21 cellular contexts compared by ENCODE assay signal in genomic region chr6:31676322-31676903, GRCh38. TPM values are rescaled to one million over a fixed set of nuclear protein-coding genes. Genes with fewer than 3 reads are reported as not detected.
DNase-seq lines count a peak whose midpoint lies in the region; ATAC-seq and TF ChIP-seq lines count a peak whose summit lies in the region.
"Had no signal": no experiment of that assay in that cellular context is flagged by ENCODE, and none has a peak within 500 bp of the region (broad histone marks: within the 10 kb centered on the region; RNA-seq: fewer than 3 reads in every experiment).

No MANE protein-coding gene starts in this region.

- ATAC-seq in CD4-positive, CD25-positive, alpha-beta regulatory T cell (ENCODE audit: low read depth in 2 of 2): no peak
- ATAC-seq in PC-3: no peak
- no peak for ATAC-seq in naive thymus-derived CD4-positive, alpha-beta T cell
- ATAC-seq in GM18870 (IDR thresholded peaks at IDR 0.05; ENCODE audit: unreplicated experiment): no peak
- ATAC-seq in GM19452 (IDR thresholded peaks at IDR 0.05; ENCODE audit: unreplicated experiment): no peak
- ATAC-seq: activated T-cell treated with anti-CD3 and anti-CD28 coated beads, Interleukin-2, amount 50 U/mL, for 72 hours; lower lobe of right lung; psoas muscle had no signal

- no peaks in the 10 kb centered on the region for H3K9me3 Mint-ChIP-seq in CD4-positive, CD25-positive, alpha-beta regulatory T cell
- no peaks in the 10 kb centered on the region for H3K9me3 Mint-ChIP-seq in IgD-negative memory B cell
- peaks cover 0 to 1% (median 0%) of the 10 kb centered on the region in 11 donors for H3K9me3 Mint-ChIP-seq in naive thymus-derived CD4-positive, alpha-beta T cell
- H3K9me3 Mint-ChIP-seq: activated CD4-positive, alpha-beta memory T cell treated with anti-CD3 and anti-CD28 coated beads, Interleukin-2, amount 10 ng/mL, durations not matched to agents 7 days and 5 days; activated T-cell treated with anti-CD3 and anti-CD28 coated beads, Interleukin-2, amount 50 U/mL, for 72 hours had no signal

- no peak overlapping the region for H2AFZ ChIP-seq in PC-3 (ENCODE audit: low read length)

- H4K20me1 ChIP-seq in PC-3 (ENCODE audit: low read length): no peaks in the 10 kb centered on the region

- H3K27me3 ChIP-seq in CD4-positive, CD25-positive, alpha-beta regulatory T cell (ENCODE audit: control insufficient read depth, insufficient read depth, low read length): no peaks in the 10 kb centered on the region
- no peaks in the 10 kb centered on the region for H3K27me3 ChIP-seq in PC-3 (ENCODE audit: low read length)
- H3K27me3 ChIP-seq in naive thymus-derived CD4-positive, alpha-beta T cell (ENCODE audit: control insufficient read depth in 2 of 2, insufficient read depth in 2 of 2, low read length in 2 of 2): no peaks in the 10 kb centered on the region
- H3K27me3 ChIP-seq: ascending aorta, transverse colon had no signal

- peaks cover 20% of the 10 kb centered on the region for H3K36me3 ChIP-seq in CD4-positive, CD25-positive, alpha-beta regulatory T cell (ENCODE audit: control insufficient read depth, insufficient read depth, low read length)
- H3K36me3 ChIP-seq in PC-3 (ENCODE audit: low read depth, low read length): peaks cover 11% of the 10 kb centered on the region; the same call in 1 of the 2 replicates
- peaks cover 0 to 23% (median 0%) of the 10 kb centered on the region in 3 experiments for H3K36me3 ChIP-seq in naive thymus-derived CD4-positive, alpha-beta T cell (ENCODE audit: control insufficient read depth in 2 of 3, insufficient read depth in 3 of 3, low read length in 3 of 3)

- peak overlapping the region; percentile 43; the same call in 1 of the 2 replicates for H3K4me2 ChIP-seq in PC-3 (ENCODE audit: low read length)

- H3K4me1 Mint-ChIP-seq in CD4-positive, CD25-positive, alpha-beta regulatory T cell: peaks cover 0 to 28% (median 14%) of the 10 kb centered on the region in 4 donors
- peaks cover 22 to 32% (median 23%) of the 10 kb centered on the region in 3 donors for H3K4me1 Mint-ChIP-seq in IgD-negative memory B cell
- peaks cover 10 to 29% (median 14%) of the 10 kb centered on the region in 7 donors for H3K4me1 Mint-ChIP-seq in naive thymus-derived CD4-positive, alpha-beta T cell

- H3K4me3 ChIP-seq in CD4-positive, CD25-positive, alpha-beta regulatory T cell (ENCODE audit: low read depth, low read length): no peak overlapping the region
- H3K4me3 ChIP-seq in PC-3 (ENCODE audit: low read length): no peak overlapping the region
- H3K4me3 ChIP-seq in naive thymus-derived CD4-positive, alpha-beta T cell (ENCODE audit: low read length): no peak overlapping the region
- H3K4me3 ChIP-seq: ascending aorta, lower lobe of right lung, psoas muscle, transverse colon had no signal

- peaks cover 4% of the 10 kb centered on the region for H3F3A ChIP-seq in PC-3 (ENCODE audit: low read length, unreplicated experiment)

- H3K79me2 ChIP-seq in PC-3 (ENCODE audit: low read length): no peaks in the 10 kb centered on the region

- no peak for DNase-seq in CD4-positive, CD25-positive, alpha-beta regulatory T cell
- DNase-seq in PC-3: no peak
- no peak for DNase-seq in naive thymus-derived CD4-positive, alpha-beta T cell
- no peak for DNase-seq in activated CD4-positive, alpha-beta T cell treated with anti-CD3 and anti-CD28 coated beads for 48 hours
- DNase-seq: activated CD4-positive, alpha-beta memory T cell treated with anti-CD3 and anti-CD28 coated beads, Interleukin-2, amount 10 ng/mL, durations not matched to agents 7 days and 5 days; activated naive CD4-positive, alpha-beta T cell treated with anti-CD3 and anti-CD28 coated beads, Interleukin-2, amount 50 U/mL, for 16 hours; activated T-cell treated with anti-CD3 and anti-CD28 coated beads, Interleukin-2, amount 50 U/mL, for 72 hours; kidney; lower lobe of right lung; NCI-H1694 treated with DMSO at 0.1 percent for 48 hours; NCI-H2171 treated with DMSO at 0.1 percent for 48 hours; NCI-H526; psoas muscle; stimulated activated CD4-positive, alpha-beta T cell treated with anti-CD3 and anti-CD28 coated beads, Interleukin-15, amount 100 ng/mL, for 24 hours; T-helper 9 cell; transverse colon had no signal

- no peak for TF ChIP-seq CTCF in PC-3 (conservative IDR thresholded peaks at IDR 0.05; ENCODE audit: low read depth, low read length)

- BruUV-seq in PC-3 (replicated peaks; lab: Mats Ljungman, UMichigan): no TSS peak

- intact Hi-C loops in PC-3 (cut with micrococcal nuclease): no loop called here
- intact Hi-C loops in naive thymus-derived CD4-positive, alpha-beta T cell (cut with micrococcal nuclease): no loop called here

- peaks cover 12% of the 10 kb centered on the region for H3K4me1 ChIP-seq in CD4-positive, CD25-positive, alpha-beta regulatory T cell (ENCODE audit: control insufficient read depth, insufficient read depth, low read length, poor library complexity, severe bottlenecking)
- peaks cover 16% of the 10 kb centered on the region for H3K4me1 ChIP-seq in PC-3 (ENCODE audit: insufficient read depth, low read length)
- peaks cover 11 to 12% of the 10 kb centered on the region in 2 donors for H3K4me1 ChIP-seq in naive thymus-derived CD4-positive, alpha-beta T cell (ENCODE audit: control insufficient read depth in 2 of 2, insufficient read depth in 2 of 2, low read length in 2 of 2)

- peaks cover 12% of the 10 kb centered on the region for H3K36me3 Mint-ChIP-seq in CD4-positive, CD25-positive, alpha-beta regulatory T cell
- no peaks in the 10 kb centered on the region for H3K36me3 Mint-ChIP-seq in IgD-negative memory B cell
- peaks cover 0 to 13% (median 6%) of the 10 kb centered on the region in 5 donors for H3K36me3 Mint-ChIP-seq in naive thymus-derived CD4-positive, alpha-beta T cell

- no peaks in the 10 kb centered on the region for H3K9me3 ChIP-seq in CD4-positive, CD25-positive, alpha-beta regulatory T cell (ENCODE audit: control insufficient read depth in 2 of 2, low read length in 2 of 2)
- H3K9me3 ChIP-seq in PC-3 (ENCODE audit: low read length): no peaks in the 10 kb centered on the region
- H3K9me3 ChIP-seq in naive thymus-derived CD4-positive, alpha-beta T cell (ENCODE audit: control insufficient read depth in 2 of 3, low read length in 3 of 3): no peaks in the 10 kb centered on the region
- H3K9me3 ChIP-seq: ascending aorta, lower lobe of right lung, neutrophil, psoas muscle, transverse colon had no signal

- no peaks in the 10 kb centered on the region for H3K9me2 ChIP-seq in PC-3 (replicated peaks; ENCODE audit: low read length)

- CTCF ChIA-PET in PC-3 (lab: Charles Lee): no interaction called here
- CTCF ChIA-PET in naive thymus-derived CD4-positive, alpha-beta T cell (lab: Charles Lee): no interaction called here

- peak overlapping the region in 2 of 3 donors; percentile 38 to 93 for H3K27ac Mint-ChIP-seq in CD4-positive, CD25-positive, alpha-beta regulatory T cell
- peak overlapping the region in 2 of 3 donors; percentile 1 to 4 for H3K27ac Mint-ChIP-seq in IgD-negative memory B cell
- peak overlapping the region in 6 of 9 donors; percentile 28 to 86 (median 58) for H3K27ac Mint-ChIP-seq in naive thymus-derived CD4-positive, alpha-beta T cell
- H3K27ac Mint-ChIP-seq: activated CD4-positive, alpha-beta memory T cell treated with anti-CD3 and anti-CD28 coated beads, Interleukin-2, amount 10 ng/mL, durations not matched to agents 7 days and 5 days; activated T-cell treated with anti-CD3 and anti-CD28 coated beads, Interleukin-2, amount 50 U/mL, for 72 hours had no signal

- peak overlapping the region in 1 of 4 donors; percentile 64 for H3K4me3 Mint-ChIP-seq in CD4-positive, CD25-positive, alpha-beta regulatory T cell
- H3K4me3 Mint-ChIP-seq in IgD-negative memory B cell: no peak overlapping the region
- no peak overlapping the region for H3K4me3 Mint-ChIP-seq in naive thymus-derived CD4-positive, alpha-beta T cell
- H3K4me3 Mint-ChIP-seq: activated CD4-positive, alpha-beta memory T cell treated with anti-CD3 and anti-CD28 coated beads, Interleukin-2, amount 10 ng/mL, durations not matched to agents 7 days and 5 days; activated T-cell treated with anti-CD3 and anti-CD28 coated beads, Interleukin-2, amount 50 U/mL, for 72 hours had no signal

- no peak overlapping the region for H3K9ac ChIP-seq in PC-3 (ENCODE audit: low read length)

- H3K27me3 Mint-ChIP-seq in CD4-positive, CD25-positive, alpha-beta regulatory T cell: no peaks in the 10 kb centered on the region
- H3K27me3 Mint-ChIP-seq in IgD-negative memory B cell: no peaks in the 10 kb centered on the region
- no peaks in the 10 kb centered on the region for H3K27me3 Mint-ChIP-seq in naive thymus-derived CD4-positive, alpha-beta T cell
- H3K27me3 Mint-ChIP-seq: activated CD4-positive, alpha-beta memory T cell treated with anti-CD3 and anti-CD28 coated beads, Interleukin-2, amount 10 ng/mL, durations not matched to agents 7 days and 5 days had no signal

- H3K27ac ChIP-seq in CD4-positive, CD25-positive, alpha-beta regulatory T cell (ENCODE audit: insufficient read depth, low read length, poor library complexity, severe bottlenecking): no peak overlapping the region
- H3K27ac ChIP-seq in PC-3 (ENCODE audit: low read length): no peak overlapping the region
- H3K27ac ChIP-seq in naive thymus-derived CD4-positive, alpha-beta T cell (ENCODE audit: low read depth, low read length): no peak overlapping the region
- H3K27ac ChIP-seq: ascending aorta, lower lobe of right lung, neutrophil, psoas muscle, transverse colon had no signal

- POLR2A ChIA-PET in PC-3 (lab: Charles Lee; ENCODE audit: unreplicated experiment): no interaction called here
- POLR2A ChIA-PET in naive thymus-derived CD4-positive, alpha-beta T cell (lab: Charles Lee): interaction anchor here (0.8 to 1.4 kb wide), 2 partner anchors 27 to 35 kb away, joined by 3 read pairs; partner anchors contain the start of gene ABHD16A

RNA-seq across cellular contexts. Expression of gene LY6G5C, which starts 4.5 kb away (rescaled TPM):
- total RNA-seq in CD4-positive, CD25-positive, alpha-beta regulatory T cell: 3.1 TPM
- 10 to 100 TPM in 3 of 4 donors, 1 to 10 TPM in 1; 7.4 to 19.9 (median 11.9) TPM for polyA plus RNA-seq in CD4-positive, CD25-positive, alpha-beta regulatory T cell
- polyA plus RNA-seq in IgD-negative memory B cell: 3.2 TPM
- 1.6 and 1.8 TPM in 2 replicates for total RNA-seq in PC-3 (2014; rRNA removed)
- total RNA-seq in naive thymus-derived CD4-positive, alpha-beta T cell: 1 to 10 TPM; 2.4 to 4.3 (median 3.1) TPM
- 10 to 100 TPM in 1 of 2 donors, 1 to 10 TPM in 1; 6.4 to 10.2 TPM for polyA plus RNA-seq in naive thymus-derived CD4-positive, alpha-beta T cell

RNA-seq across cellular contexts. Expression of gene LY6G5B, which starts 6.6 kb away (rescaled TPM):
- total RNA-seq in CD4-positive, CD25-positive, alpha-beta regulatory T cell: 38.8 TPM
- polyA plus RNA-seq in CD4-positive, CD25-positive, alpha-beta regulatory T cell: not detected
- polyA plus RNA-seq in IgD-negative memory B cell: 0.49 TPM
- total RNA-seq in PC-3 (2014; rRNA removed): 5.0 and 5.3 TPM in 2 replicates
- 10 to 100 TPM; 27.7 to 51.0 (median 42.9) TPM for total RNA-seq in naive thymus-derived CD4-positive, alpha-beta T cell
- polyA plus RNA-seq in naive thymus-derived CD4-positive, alpha-beta T cell: not detected

RNA-seq across cellular contexts. Expression of gene CSNK2B, which starts 10.5 kb away (rescaled TPM):
- total RNA-seq in CD4-positive, CD25-positive, alpha-beta regulatory T cell: 141 TPM
- polyA plus RNA-seq in CD4-positive, CD25-positive, alpha-beta regulatory T cell: 100 to 1,000 TPM; 235 to 285 (median 261) TPM
- polyA plus RNA-seq in IgD-negative memory B cell: 268 TPM
- 227 and 267 TPM in 2 replicates for total RNA-seq in PC-3 (2014; rRNA removed)
- 100 to 1,000 TPM; 101 to 215 (median 133) TPM for total RNA-seq in naive thymus-derived CD4-positive, alpha-beta T cell
- polyA plus RNA-seq in naive thymus-derived CD4-positive, alpha-beta T cell: 100 to 1,000 TPM; 260 to 275 TPM

RNA-seq across cellular contexts. Expression of gene GPANK1, which starts 11.6 kb away (rescaled TPM):
- total RNA-seq in CD4-positive, CD25-positive, alpha-beta regulatory T cell: 9.8 TPM
- 10 to 100 TPM; 21.6 to 27.3 (median 25.2) TPM for polyA plus RNA-seq in CD4-positive, CD25-positive, alpha-beta regulatory T cell
- 24.1 TPM for polyA plus RNA-seq in IgD-negative memory B cell
- total RNA-seq in PC-3 (2014; rRNA removed): 11.8 and 14.9 TPM in 2 replicates
- 10 to 100 TPM; 12.8 to 35.1 (median 28.9) TPM for total RNA-seq in naive thymus-derived CD4-positive, alpha-beta T cell
- 10 to 100 TPM; 24.0 to 27.2 TPM for polyA plus RNA-seq in naive thymus-derived CD4-positive, alpha-beta T cell

RNA-seq across cellular contexts. Expression of gene C6orf47, which starts 15.8 kb away (rescaled TPM):
- total RNA-seq in CD4-positive, CD25-positive, alpha-beta regulatory T cell: 18.8 TPM
- polyA plus RNA-seq in CD4-positive, CD25-positive, alpha-beta regulatory T cell: 10 to 100 TPM; 24.2 to 30.5 (median 27.1) TPM
- 28.1 TPM for polyA plus RNA-seq in IgD-negative memory B cell
- total RNA-seq in PC-3 (2014; rRNA removed): 26.3 and 33.2 TPM in 2 replicates
- 10 to 100 TPM; 14.0 to 32.8 (median 23.2) TPM for total RNA-seq in naive thymus-derived CD4-positive, alpha-beta T cell
- 10 to 100 TPM; 22.3 to 33.7 TPM for polyA plus RNA-seq in naive thymus-derived CD4-positive, alpha-beta T cell

Comparison
In these comparisons a context has a peak if more than half of its experiments do, and no peak if none do; other contexts are left out.
1. H3K27ac Mint-ChIP-seq: peak in every context shown above with its lines; median percentile 66 in CD4-positive, CD25-positive, alpha-beta regulatory T cell; 58 in naive thymus-derived CD4-positive, alpha-beta T cell; 2 in IgD-negative memory B cell.